20 cellular contexts compared by ENCODE assay signal in the genomic region with DNA sequence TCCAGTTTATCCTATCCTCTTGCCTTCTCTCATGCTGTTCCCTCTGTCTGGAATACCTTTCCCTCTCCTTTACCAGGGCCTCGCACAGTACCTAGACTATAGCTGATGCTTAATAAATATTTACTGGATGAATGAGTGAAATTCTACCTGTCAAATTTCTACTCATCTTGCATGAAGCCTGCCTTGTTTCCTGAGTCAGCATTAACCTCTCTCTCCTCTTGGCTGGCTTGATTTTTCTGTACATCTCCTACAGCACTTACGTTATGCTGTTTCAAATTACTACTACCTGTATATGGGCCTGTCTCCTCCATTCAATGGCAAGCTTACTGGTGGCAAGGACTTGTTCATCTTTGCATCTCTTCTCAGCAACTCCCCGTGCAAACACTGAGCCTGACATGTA.
DNase-seq lines count a peak whose midpoint lies in the region; ATAC-seq, FAIRE-seq and TF ChIP-seq lines count a peak whose summit lies in the region.
"Had no signal": no experiment of that assay in that cellular context is flagged by ENCODE, and none has a peak within 500 bp of the region (broad histone marks: within the 10 kb centered on the region; RNA-seq: fewer than 3 reads in every experiment).

No MANE protein-coding gene starts in this region.

- peaks cover 7% of the 10 kb centered on the region for H3K27me3 Mint-ChIP-seq in activated T-cell treated with anti-CD3 and anti-CD28 coated beads, Interleukin-2, amount 50 U/mL, for 24 hours
- H3K27me3 Mint-ChIP-seq: CD4-positive, alpha-beta T cell had no signal

- H2AK5ac ChIP-seq in IMR-90 (ENCODE audit: low read depth, low read length) = no peak overlapping the region

- no peak overlapping the region for H3K4ac ChIP-seq in IMR-90 (ENCODE audit: low read depth, low read length)

- FAIRE-seq in HepG2 (lab: Jason Lieb, UNC) = no peak
- FAIRE-seq: D721Med, G401.6, GM12891, GM19239 had no signal

- H3K9ac ChIP-seq in HepG2 (ENCODE audit: insufficient read depth, low read depth, low read length) (no peak overlapping the region), IMR-90 (ENCODE audit: low read depth, low read length) (no peak overlapping the region)
- H3K9ac ChIP-seq: BLaER1 treated with 17β-estradiol and CSF1 and Interleukin-3, amounts not matched to agents 10 nM and 100 nM had no signal

- H3K4me2 ChIP-seq in HepG2 (ENCODE audit: low read depth, low read length) (no peak overlapping the region), IMR-90 (ENCODE audit: low read depth, low read length) (no peak overlapping the region)

- DNase-seq in HepG2 (ENCODE audit: low spot score) = no peak
- DNase-seq in right lobe of liver = no peak
- DNase-seq in IMR-90 = no peak
- DNase-seq in activated T-cell treated with anti-CD3 and anti-CD28 coated beads, Interleukin-2, amount 50 U/mL, for 24 hours = no peak
- DNase-seq in NCI-H128 (lab: John Stamatoyannopoulos, UW; ENCODE audit: unreplicated experiment) = no peak
- DNase-seq: ACHN; BE2C; Caco-2; Calu3; CD4-positive, alpha-beta T cell; CD8-positive, alpha-beta T cell; DMS79 treated with DMSO at 0.1 percent for 48 hours; GF-D8 had no signal

- BruUV-seq in HepG2 (replicated peaks; lab: Mats Ljungman, UMichigan) (no TSS peak), IMR-90 (replicated peaks; lab: Mats Ljungman, UMichigan) (no TSS peak)

- WGBS in HepG2 (ENCODE audit: low lambda C conversion rate) = 6% methylated on average over 3 of the region's 3 CpGs
- 90% methylated on average over 3 of the region's 3 CpGs for WGBS in right lobe of liver (ENCODE audit: insufficient coverage, low coverage, low lambda C conversion rate, missing lambda C conversion rate)
- WGBS in IMR-90 (ENCODE audit: extremely low coverage in 2 of 2, insufficient read length in 1 of 2), 2 experiments = no CpG with 5 or more reads among the region's 3 CpGs

- H3K18ac ChIP-seq in IMR-90 (ENCODE audit: low read depth, low read length) = no peak overlapping the region

- H3K9me1 ChIP-seq in IMR-90 (ENCODE audit: insufficient read depth, low read length) = no peaks in the 10 kb centered on the region

- H3K4me1 ChIP-seq in HepG2 (ENCODE audit: insufficient read depth, low read length) (no peaks in the 10 kb centered on the region), right lobe of liver (no peaks in the 10 kb centered on the region), IMR-90 (ENCODE audit: control insufficient read depth, insufficient read depth, low read length) (no peaks in the 10 kb centered on the region)
- H3K4me1 ChIP-seq: BE2C, Caco-2 had no signal

- no peaks in the 10 kb centered on the region for H3K9me3 ChIP-seq in HepG2 (ENCODE audit: low read length)
- H3K9me3 ChIP-seq in right lobe of liver = no peaks in the 10 kb centered on the region
- H3K9me3 ChIP-seq in IMR-90 (ENCODE audit: control insufficient read depth, insufficient read depth, low read length) = no peaks in the 10 kb centered on the region
- H3K9me3 ChIP-seq: BE2C; BLaER1 treated with 17β-estradiol and CSF1 and Interleukin-3, amounts not matched to agents 10 nM and 100 nM; Caco-2 had no signal

- TF ChIP-seq RAD21 in HepG2 (CRISPR knock-in tag; IDR thresholded peaks at IDR 0.05) (no peak), IMR-90 (IDR thresholded peaks at IDR 0.05; ENCODE audit: low read length) (no peak)

- H2BK15ac ChIP-seq in IMR-90 (ENCODE audit: low read depth, low read length) = no peak overlapping the region

- H2AK9ac ChIP-seq in IMR-90 (replicated peaks; ENCODE audit: low read depth, low read length, poor library complexity) = no peak overlapping the region

- TF ChIP-seq EP300 in HepG2 (IDR thresholded peaks at IDR 0.05; ENCODE audit: low read depth in 2 of 2, low read length in 2 of 2) = no peak
- no peak for TF ChIP-seq EP300 in HepG2 (CRISPR knock-in tag; IDR thresholded peaks at IDR 0.05; ENCODE audit: borderline replicate concordance)

- no peaks in the 10 kb centered on the region for H3K79me1 ChIP-seq in IMR-90 (ENCODE audit: low read depth in 1 of 2, low read length in 2 of 2)

- no peak overlapping the region for H3K14ac ChIP-seq in IMR-90 (replicated peaks; ENCODE audit: low read depth, low read length)

- H2BK120ac ChIP-seq in IMR-90 (ENCODE audit: low read depth, low read length) = no peak overlapping the region

- TF ChIP-seq CTCF in HepG2 (CRISPR knock-in tag; IDR thresholded peaks at IDR 0.05) = no peak
- no peak for TF ChIP-seq CTCF in right lobe of liver (IDR thresholded peaks at IDR 0.05)
- no peak for TF ChIP-seq CTCF in IMR-90 (conservative IDR thresholded peaks at IDR 0.05; ENCODE audit: low read depth, low read length)

- no peak overlapping the region for H4K8ac ChIP-seq in IMR-90 (ENCODE audit: low read depth in 2 of 2, low read length in 2 of 2)

- no peaks in the 10 kb centered on the region for H3K36me3 Mint-ChIP-seq in activated T-cell treated with anti-CD3 and anti-CD28 coated beads, Interleukin-2, amount 50 U/mL, for 24 hours (ENCODE audit: low read depth)
- H3K36me3 Mint-ChIP-seq: CD8-positive, alpha-beta T cell had no signal

- H2BK5ac ChIP-seq in IMR-90 (ENCODE audit: low read depth, low read length, poor library complexity, severe bottlenecking) = no peak overlapping the region

- no peak for ATAC-seq in HepG2
- ATAC-seq in right lobe of liver = no peak
- ATAC-seq in IMR-90 (ENCODE audit: low read depth) = no peak
- ATAC-seq: CD8-positive, alpha-beta T cell had no signal

- H3K27me3 ChIP-seq in HepG2 (ENCODE audit: control insufficient read depth in 1 of 2, insufficient read depth in 2 of 2, low read length in 2 of 2) (peaks cover 0 to 21% of the 10 kb centered on the region in 2 experiments; a peak in 2 of 5 replicates), right lobe of liver (no peaks in the 10 kb centered on the region), IMR-90 (ENCODE audit: control insufficient read depth, insufficient read depth, low read length) (peaks cover 22% of the 10 kb centered on the region)
- H3K27me3 ChIP-seq: BLaER1 treated with 17β-estradiol and CSF1 and Interleukin-3, amounts not matched to agents 10 nM and 100 nM had no signal

- TF ChIP-seq POLR2A in HepG2 (IDR thresholded peaks at IDR 0.05; ENCODE audit: insufficient read depth in 1 of 2, low read depth in 2 of 2, low read length in 2 of 2) (no peak), right lobe of liver (IDR thresholded peaks at IDR 0.05) (no peak), IMR-90 (IDR thresholded peaks at IDR 0.05; ENCODE audit: low read depth, low read length) (no peak)

- CTCF ChIA-PET in HepG2 (lab: Yijun Ruan, JAX; ENCODE audit: low intra/inter-chr PET ratio, low total read pairs) = no interaction called here
- CTCF ChIA-PET in IMR-90 (lab: Yijun Ruan, JAX) = no interaction called here

- H3K36me3 ChIP-seq in HepG2 (replicated peaks in 1 of 2; ENCODE audit: control insufficient read depth in 1 of 2, insufficient read depth in 2 of 2, low read length in 2 of 2) (no peaks in the 10 kb centered on the region), right lobe of liver (no peaks in the 10 kb centered on the region), IMR-90 (ENCODE audit: control insufficient read depth, insufficient read depth, low read length) (no peaks in the 10 kb centered on the region)
- H3K36me3 ChIP-seq: BE2C; BLaER1 treated with 17β-estradiol and CSF1 and Interleukin-3, amounts not matched to agents 10 nM and 100 nM had no signal

- no peak overlapping the region for H4K5ac ChIP-seq in IMR-90 (ENCODE audit: low read depth, low read length)

- no peak overlapping the region for H3K4me3 Mint-ChIP-seq in activated T-cell treated with anti-CD3 and anti-CD28 coated beads, Interleukin-2, amount 50 U/mL, for 24 hours
- H3K4me3 Mint-ChIP-seq: CD4-positive, alpha-beta T cell; CD8-positive, alpha-beta T cell had no signal

- no peak overlapping the region for H3K23ac ChIP-seq in IMR-90 (ENCODE audit: low read depth, low read length)

- H3K27ac ChIP-seq in HepG2 (ENCODE audit: extremely low read length, insufficient read depth, low read length) (no peak overlapping the region), right lobe of liver (no peak overlapping the region), IMR-90 (ENCODE audit: insufficient read depth, low read length) (no peak overlapping the region)
- H3K27ac ChIP-seq: 22Rv1; BLaER1 treated with 17β-estradiol and CSF1 and Interleukin-3, amounts not matched to agents 10 nM and 100 nM; C4-2B had no signal

- H2AFZ ChIP-seq in HepG2 (ENCODE audit: low read length) (no peak overlapping the region), IMR-90 (replicated peaks; ENCODE audit: low read length, poor library complexity) (no peak overlapping the region)

- in situ Hi-C loops in HepG2 (cut with HindIII; ENCODE audit: extremely low pct_ligation_motif_present, low pct_unique_long_range_greater_than_20kb) (no loop called here), IMR-90 (cut with MboI; ENCODE audit: low sequenced_read_pairs) (no loop called here)

- H4K91ac ChIP-seq in IMR-90 (ENCODE audit: insufficient read depth, low read depth, low read length) = no peak overlapping the region

- H3K79me2 ChIP-seq in HepG2 (ENCODE audit: insufficient read depth, low read length) = no peaks in the 10 kb centered on the region

- no peak overlapping the region for H3K56ac ChIP-seq in IMR-90 (ENCODE audit: extremely low read depth, insufficient read depth, low read length)

- intact Hi-C loops in HepG2 (cut with micrococcal nuclease; ENCODE audit: unreplicated experiment) (no loop called here), right lobe of liver (cut with DNase I) (no loop called here), IMR-90 (cut with micrococcal nuclease) (no loop called here)

- H3K4me3 ChIP-seq in HepG2 (replicated peaks in 1 of 3; ENCODE audit: insufficient read depth in 1 of 3, low read depth in 2 of 3, low read length in 3 of 3) = no peak overlapping the region
- no peak overlapping the region for H3K4me3 ChIP-seq in right lobe of liver
- no peak overlapping the region for H3K4me3 ChIP-seq in IMR-90 (ENCODE audit: insufficient read depth, low read depth, low read length)
- H3K4me3 ChIP-seq: BLaER1 treated with 17β-estradiol and CSF1 and Interleukin-3, amounts not matched to agents 10 nM and 100 nM had no signal

- H3K27ac Mint-ChIP-seq in activated T-cell treated with anti-CD3 and anti-CD28 coated beads, Interleukin-2, amount 50 U/mL, for 24 hours = no peak overlapping the region
- H3K27ac Mint-ChIP-seq: CD4-positive, alpha-beta T cell; CD8-positive, alpha-beta T cell had no signal

- dilution Hi-C loops in IMR-90 (cut with HindIII; ENCODE audit: low sequenced_read_pairs, unreplicated experiment) = no loop called here

- no peaks in the 10 kb centered on the region for H3K9me3 Mint-ChIP-seq in activated T-cell treated with anti-CD3 and anti-CD28 coated beads, Interleukin-2, amount 50 U/mL, for 24 hours
- H3K9me3 Mint-ChIP-seq: CD4-positive, alpha-beta T cell; CD8-positive, alpha-beta T cell had no signal

- H2BK20ac ChIP-seq in IMR-90 (ENCODE audit: low read depth, low read length) = no peak overlapping the region

- H3K4me1 Mint-ChIP-seq in activated T-cell treated with anti-CD3 and anti-CD28 coated beads, Interleukin-2, amount 50 U/mL, for 24 hours (ENCODE audit: low read depth) = no peaks in the 10 kb centered on the region

- H4K20me1 ChIP-seq in HepG2 (ENCODE audit: insufficient read depth, low read length) (no peaks in the 10 kb centered on the region), IMR-90 (ENCODE audit: insufficient read depth, low read length) (no peaks in the 10 kb centered on the region)
- H4K20me1 ChIP-seq: BLaER1 treated with 17β-estradiol and CSF1 and Interleukin-3, amounts not matched to agents 10 nM and 100 nM had no signal

- POLR2A ChIA-PET in HepG2 (lab: Yijun Ruan, JAX) = no interaction called here
- POLR2A ChIA-PET in IMR-90 (lab: Charles Lee; ENCODE audit: unreplicated experiment) = no interaction called here
